ENCODE assay signal across 10 cellular contexts in the genomic region with DNA sequence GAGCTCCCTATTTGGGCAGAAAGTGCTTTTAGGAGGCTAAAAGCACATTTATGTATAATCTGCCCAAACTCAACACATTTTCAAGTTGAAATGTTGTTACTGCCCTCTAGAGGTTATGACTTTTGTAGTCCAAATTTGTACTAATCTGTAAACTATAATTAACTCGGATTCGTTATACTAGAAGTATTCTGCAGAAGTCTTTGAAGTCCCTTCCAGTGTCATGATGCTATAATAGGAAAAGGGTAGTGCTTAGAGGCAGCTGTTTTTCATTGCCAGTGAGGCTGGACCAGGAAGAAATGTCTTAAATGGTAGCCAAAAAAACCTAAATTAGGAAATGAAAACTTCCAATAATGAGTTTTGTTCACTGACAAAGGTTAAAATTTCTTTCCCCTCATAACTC. TPM values are rescaled to one million over a fixed set of nuclear protein-coding genes. Genes with fewer than 3 reads are reported as not detected.
A peak's percentile ranks its signal among the peaks of the same experiment; 100 is the strongest.
DNase-seq lines count a peak whose midpoint lies in the region; ATAC-seq, FAIRE-seq and TF ChIP-seq lines count a peak whose summit lies in the region.
"Had no signal": no experiment of that assay in that cellular context is flagged by ENCODE, and none has a peak within 500 bp of the region (broad histone marks: within the 10 kb centered on the region; RNA-seq: fewer than 3 reads in every experiment).

No MANE protein-coding gene starts in this region.

- H3K9me3 ChIP-seq in BLaER1, result peaks cover 4% of the 10 kb centered on the region; the same call in 1 of the 2 replicates
- no peaks in the 10 kb centered on the region for H3K9me3 ChIP-seq in mesenchymal stem cell (ENCODE audit: control insufficient read depth, low read length)
- H3K9me3 ChIP-seq in CD8-positive, alpha-beta T cell (ENCODE audit: low read length), result no peaks in the 10 kb centered on the region
- H3K9me3 ChIP-seq: SJSA1 had no signal

- 75% methylated on average over 2 of the region's 2 CpGs for WGBS in mesenchymal stem cell

- H3K36me3 Mint-ChIP-seq in CD8-positive, alpha-beta T cell, result peaks cover 95% of the 10 kb centered on the region

- H3K4me3 Mint-ChIP-seq in CD8-positive, alpha-beta T cell, result no peak overlapping the region

- H4K91ac ChIP-seq in mesenchymal stem cell (ENCODE audit: low read length), result no peak overlapping the region

- H3K4me2 ChIP-seq in BLaER1 (peak overlapping the region; percentile 42), mesenchymal stem cell (ENCODE audit: low read length, poor library complexity, severe bottlenecking) (no peak overlapping the region)

- peaks cover 47% of the 10 kb centered on the region for H4K20me1 ChIP-seq in BLaER1

- H2AK5ac ChIP-seq in mesenchymal stem cell (ENCODE audit: low read length, severe bottlenecking), result no peak overlapping the region

- H3K27me3 ChIP-seq in BLaER1, result no peaks in the 10 kb centered on the region
- H3K27me3 ChIP-seq in bronchial epithelial cell (ENCODE audit: control insufficient read depth, insufficient read depth, low read length), result no peaks in the 10 kb centered on the region
- no peaks in the 10 kb centered on the region for H3K27me3 ChIP-seq in mesenchymal stem cell (ENCODE audit: control insufficient read depth in 1 of 2, insufficient read depth in 1 of 2, low read length in 2 of 2)
- no peaks in the 10 kb centered on the region for H3K27me3 ChIP-seq in CD8-positive, alpha-beta T cell (ENCODE audit: insufficient read depth, low read length)
- H3K27me3 ChIP-seq: SJSA1 had no signal

- H3K4me3 ChIP-seq in BLaER1, result no peak overlapping the region
- H3K4me3 ChIP-seq in LNCaP clone FGC (ENCODE audit: low read depth, low read length), result no peak overlapping the region
- no peak overlapping the region for H3K4me3 ChIP-seq in bronchial epithelial cell (ENCODE audit: low read depth, low read length)
- H3K4me3 ChIP-seq in mesenchymal stem cell (ENCODE audit: insufficient read depth in 1 of 2, low read depth in 1 of 2, low read length in 2 of 2), result no peak overlapping the region
- H3K4me3 ChIP-seq in CD8-positive, alpha-beta T cell (ENCODE audit: low read depth, low read length), result no peak overlapping the region
- H3K4me3 ChIP-seq: SJSA1 had no signal

- peaks cover 11% of the 10 kb centered on the region for H3K79me1 ChIP-seq in mesenchymal stem cell (replicated peaks; ENCODE audit: low read length, poor library complexity, severe bottlenecking)

- POLR2A ChIA-PET in CD8-positive, alpha-beta T cell (lab: Charles Lee), result no interaction called here

- no peak overlapping the region for H3K14ac ChIP-seq in mesenchymal stem cell (ENCODE audit: low read length in 2 of 2)

- H3K4me1 ChIP-seq in BLaER1, result peaks cover 67% of the 10 kb centered on the region
- peaks cover 1% of the 10 kb centered on the region for H3K4me1 ChIP-seq in mesenchymal stem cell (ENCODE audit: control insufficient read depth, insufficient read depth, low read depth, low read length)
- peaks cover 15% of the 10 kb centered on the region for H3K4me1 ChIP-seq in CD8-positive, alpha-beta T cell (ENCODE audit: insufficient read depth, low read length)

- H2BK15ac ChIP-seq in mesenchymal stem cell (ENCODE audit: low read depth, poor library complexity, severe bottlenecking), result no peak overlapping the region

- H2BK120ac ChIP-seq in mesenchymal stem cell (ENCODE audit: low read depth, low read length), result no peak overlapping the region

- intact Hi-C loops in CD8-positive, alpha-beta T cell (cut with DNase I, micrococcal nuclease), result no loop called here

- H4K8ac ChIP-seq in mesenchymal stem cell (ENCODE audit: low read length), result no peak overlapping the region

- no peak overlapping the region for H3K4ac ChIP-seq in mesenchymal stem cell (ENCODE audit: low read depth in 1 of 2, low read length in 2 of 2)

- DNase-seq in LNCaP clone FGC (ENCODE audit: low read depth) (no peak), bronchial epithelial cell (ENCODE audit: low read depth) (peak; percentile 39), mesenchymal stem cell (peak; percentile 30)
- no peak for DNase-seq in activated CD8-positive, alpha-beta memory T cell treated with anti-CD3 and anti-CD28 coated beads for 24 hours
- no peak for DNase-seq in activated CD8-positive, alpha-beta memory T cell treated with anti-CD3 and anti-CD28 coated beads, Interleukin-2, amount 50 U/mL, for 48 hours
- DNase-seq in CD8-positive, alpha-beta T cell, result no peak

- no peak for FAIRE-seq in bronchial epithelial cell (lab: Jason Lieb, UNC)

- no peak overlapping the region for H2BK5ac ChIP-seq in mesenchymal stem cell (ENCODE audit: low read depth, low read length, poor library complexity, severe bottlenecking)

- H3K27ac Mint-ChIP-seq in CD8-positive, alpha-beta T cell, result no peak overlapping the region

- no peak for ATAC-seq in CD8-positive, alpha-beta T cell
- no peak for ATAC-seq in GM21529 (IDR thresholded peaks at IDR 0.05; ENCODE audit: unreplicated experiment)

- no peaks in the 10 kb centered on the region for H3K27me3 Mint-ChIP-seq in CD8-positive, alpha-beta T cell (ENCODE audit: low read depth)

- H3K9ac ChIP-seq in BLaER1, result 0 out of 2 replicates have a peak overlapping the region, but pooled peaks have one; percentile 19
- peak overlapping the region; percentile 48 for H3K9ac ChIP-seq in mesenchymal stem cell (ENCODE audit: low read length)

- no peak overlapping the region for H3K18ac ChIP-seq in mesenchymal stem cell (ENCODE audit: low read depth in 1 of 2, low read length in 2 of 2)

- no peak overlapping the region for H2AFZ ChIP-seq in mesenchymal stem cell (ENCODE audit: low read depth, low read length)

- peak overlapping the region; percentile 1; the same call in 1 of the 2 replicates for H3K27ac ChIP-seq in BLaER1
- no peak overlapping the region for H3K27ac ChIP-seq in mesenchymal stem cell (ENCODE audit: low read length, poor library complexity, severe bottlenecking)
- no peak overlapping the region for H3K27ac ChIP-seq in CD8-positive, alpha-beta T cell (ENCODE audit: low read depth, low read length)
- H3K27ac ChIP-seq: epithelial cell of prostate, SJSA1 had no signal

- CTCF ChIA-PET in CD8-positive, alpha-beta T cell (lab: Charles Lee), result interaction anchor here (1.0 to 1.8 kb wide), 5 partner anchors 9 to 179 kb away, joined by 3 to 8 read pairs (median 4); no protein-coding TSS in a partner anchor

- H3K36me3 ChIP-seq in BLaER1, result peaks cover 91% of the 10 kb centered on the region
- peaks cover 23% of the 10 kb centered on the region for H3K36me3 ChIP-seq in bronchial epithelial cell (ENCODE audit: control insufficient read depth, insufficient read depth, low read length)
- H3K36me3 ChIP-seq in mesenchymal stem cell (ENCODE audit: control insufficient read depth in 1 of 2, insufficient read depth in 2 of 2, low read depth in 1 of 2, low read length in 2 of 2), result peaks cover 71 to 97% of the 10 kb centered on the region in 2 experiments
- H3K36me3 ChIP-seq in CD8-positive, alpha-beta T cell (ENCODE audit: insufficient read depth, low read length), result peaks cover 60% of the 10 kb centered on the region

- no peak overlapping the region for H2BK12ac ChIP-seq in mesenchymal stem cell (ENCODE audit: low read length in 2 of 2)

- no peaks in the 10 kb centered on the region for H3K9me3 Mint-ChIP-seq in CD8-positive, alpha-beta T cell

- peaks cover 20% of the 10 kb centered on the region for H3K4me1 Mint-ChIP-seq in CD8-positive, alpha-beta T cell (ENCODE audit: low read depth)

- TF ChIP-seq CTCF in LNCaP clone FGC (IDR thresholded peaks at IDR 0.05; ENCODE audit: control insufficient read depth, extremely low read depth, insufficient read depth), result peak; percentile 23; the same call in 1 of the 2 replicates
- TF ChIP-seq CTCF in bronchial epithelial cell (IDR thresholded peaks at IDR 0.05; ENCODE audit: insufficient read depth, low read length, severe bottlenecking), result peak; percentile 30
- TF ChIP-seq CTCF in CD8-positive, alpha-beta T cell (IDR thresholded peaks at IDR 0.05), result no peak

- no peak overlapping the region for H3K23ac ChIP-seq in mesenchymal stem cell (ENCODE audit: low read length in 2 of 2)

RNA-seq across cellular contexts. Expression of a gene that starts 44.8 kb away (rescaled TPM):
- total RNA-seq in bronchial epithelial cell, result not detected in 2 replicates
- 0.08 TPM for polyA plus RNA-seq in mesenchymal stem cell (2013, experiment 1 of 2)
- polyA plus RNA-seq in mesenchymal stem cell (2013, experiment 2 of 2), result 0.11 TPM
- not detected for total RNA-seq in CD8-positive, alpha-beta T cell
- total RNA-seq: SJSA1 had no signal

Comparison
In these comparisons a context has a peak if more than half of its experiments do, and no peak if none do; other contexts are left out.
1. DNase-seq: peak in bronchial epithelial cell (single experiment) and mesenchymal stem cell (single experiment); none in LNCaP clone FGC (single experiment), activated CD8-positive, alpha-beta memory T cell treated with anti-CD3 and anti-CD28 coated beads for 24 hours (single experiment), activated CD8-positive, alpha-beta memory T cell treated with anti-CD3 and anti-CD28 coated beads, Interleukin-2, amount 50 U/mL, for 48 hours (single experiment) and CD8-positive, alpha-beta T cell (0 of 7).